8 cellular contexts compared by ENCODE assay signal in genomic region chr18:4068552-4069158, GRCh38.
DNase-seq lines count a peak whose midpoint lies in the region; ATAC-seq lines count a peak whose summit lies in the region.

No MANE protein-coding gene starts in this region.

- ATAC-seq in GM18907 (IDR thresholded peaks at IDR 0.05; ENCODE audit: unreplicated experiment), result peak; percentile 83
- peak; percentile 71 for ATAC-seq in HG03520 (IDR thresholded peaks at IDR 0.05; ENCODE audit: unreplicated experiment)
- ATAC-seq in HG03280 (IDR thresholded peaks at IDR 0.05; ENCODE audit: unreplicated experiment), result no peak

- H3K36me3 ChIP-seq in NT2/D1 (ENCODE audit: insufficient read depth, insufficient read length, low read length) (no peaks in the 10 kb centered on the region), adipocyte (ENCODE audit: control insufficient read depth, insufficient read depth, low read length, severe bottlenecking) (no peaks in the 10 kb centered on the region)

- H3K9ac ChIP-seq in NT2/D1 (ENCODE audit: insufficient read length, low read depth) (no peak overlapping the region), adipocyte (ENCODE audit: low read length) (no peak overlapping the region)

- H3K4me3 ChIP-seq in NT2/D1 (ENCODE audit: insufficient read length, low read depth) (no peak overlapping the region), adipocyte (ENCODE audit: low read length) (no peak overlapping the region)

- H3K9me3 ChIP-seq in NT2/D1 (ENCODE audit: insufficient read depth, low read length) (no peaks in the 10 kb centered on the region), adipocyte (ENCODE audit: control insufficient read depth, low read length) (peaks cover 4% of the 10 kb centered on the region)

- H3K4me1 ChIP-seq in NT2/D1 (ENCODE audit: insufficient read depth, insufficient read length) (no peaks in the 10 kb centered on the region), adipocyte (ENCODE audit: control insufficient read depth, insufficient read depth, low read length) (no peaks in the 10 kb centered on the region)

- no peaks in the 10 kb centered on the region for H3K27me3 ChIP-seq in NT2/D1 (ENCODE audit: insufficient read depth, insufficient read length)
- no peaks in the 10 kb centered on the region for H3K27me3 ChIP-seq in adipocyte (replicated peaks; ENCODE audit: control insufficient read depth, insufficient read depth, low read length)

- peak; percentile 41 for DNase-seq in COLO829 (ENCODE audit: low spot score)
- DNase-seq in NT2/D1 (ENCODE audit: low read depth, low spot score), result peak; percentile 32
- DNase-seq in adipocyte (ENCODE audit: low read depth), result peak; percentile 78
- peak; percentile 67 for DNase-seq in iPS-NIHi11 (ENCODE audit: low spot score)
- peak; percentile 4 for DNase-seq in stimulated activated CD4-positive, alpha-beta T cell treated with anti-CD3 and anti-CD28 coated beads, Interleukin-4, amount 100 ng/mL, for 1 hour

Comparison
In these comparisons a context has a peak if more than half of its experiments do, and no peak if none do; other contexts are left out.
1. DNase-seq: peak in every context shown above with its lines; median percentile 78 in adipocyte; 67 in iPS-NIHi11; 41 in COLO829; 32 in NT2/D1; 4 in stimulated activated CD4-positive, alpha-beta T cell treated with anti-CD3 and anti-CD28 coated beads, Interleukin-4, amount 100 ng/mL, for 1 hour.